In genomic region chr15:75245741-75246140, GRCh38 we compare ENCODE assay signal across 17 cellular contexts. TPM values are rescaled to one million over a fixed set of nuclear protein-coding genes. Genes with fewer than 3 reads are reported as not detected.
"Had no signal": no experiment of that assay in that cellular context is flagged by ENCODE, and none has a peak within 500 bp of the region (broad histone marks: within the 10 kb centered on the region; RNA-seq: fewer than 3 reads in every experiment).

No MANE protein-coding gene starts in this region.

RNA-seq across cellular contexts. Expression of gene GOLGA6C, which starts 12.4 kb away (rescaled TPM):
- total RNA-seq: activated naive CD8-positive, alpha-beta T cell treated with anti-CD3 and anti-CD28 coated beads for 36 hours; activated naive CD8-positive, alpha-beta T cell treated with anti-CD3 and anti-CD28 coated beads, Interleukin-2, amount 10 ng/mL, durations not matched to agents 7 days and 5 days; activated T-cell treated with anti-CD3 and anti-CD28 coated beads, Interleukin-2, amount 50 U/mL, for 4 hours; activated T-helper 1 cell treated with anti-CD3 and anti-CD28 coated beads, Interleukin-12 subunit alpha, Interleukin-12 subunit beta, Interleukin-2, Interleukin-4 antibody, amounts not matched to agents 30 ng/mL and 10 ng/mL and 1 ng/mL, durations not matched to agents 14 hours and 24 hours and 36 hours; activated T-helper 17 cell treated with anti-CD3 and anti-CD28 coated beads, Interleukin-2, amount 50 U/mL, for 72 hours; activated T-helper 2 cell treated with anti-CD3 and anti-CD28 coated beads, Interferon-gamma antibody, Interleukin-2, Interleukin-4, amounts not matched to agents 10 μg/mL and 5 μg/mL and 100 μg/mL, durations not matched to agents 14 hours and 24 hours and 36 hours; aorta; ascending aorta; astrocyte; body of pancreas; cardiac septum; cerebellum; chondrocyte had no signal
- polyA plus RNA-seq: aorta, cardiac muscle cell had no signal

RNA-seq across cellular contexts. Expression of gene GOLGA6D, which starts 36.9 kb away (rescaled TPM):
- total RNA-seq: activated naive CD4-positive, alpha-beta T cell treated with anti-CD3 and anti-CD28 coated beads for 36 hours; activated naive CD8-positive, alpha-beta T cell treated with anti-CD3 and anti-CD28 coated beads for 36 hours; activated naive CD8-positive, alpha-beta T cell treated with anti-CD3 and anti-CD28 coated beads, Interleukin-2, amount 10 ng/mL, durations not matched to agents 7 days and 5 days; activated T-cell treated with anti-CD3 and anti-CD28 coated beads, Interleukin-2, amount 50 U/mL, for 4 hours; activated T-helper 1 cell treated with anti-CD3 and anti-CD28 coated beads, Interleukin-12 subunit alpha, Interleukin-12 subunit beta, Interleukin-2, Interleukin-4 antibody, amounts not matched to agents 30 ng/mL and 10 ng/mL and 1 ng/mL, durations not matched to agents 14 hours and 24 hours and 36 hours; activated T-helper 2 cell treated with anti-CD3 and anti-CD28 coated beads, Interferon-gamma antibody, Interleukin-2, Interleukin-4, amounts not matched to agents 10 μg/mL and 5 μg/mL and 100 μg/mL, durations not matched to agents 14 hours and 24 hours and 36 hours; ascending aorta; astrocyte; body of pancreas; bronchial epithelial cell; cardiac septum; cerebellum; chondrocyte had no signal
- polyA plus RNA-seq: adipose tissue, cardiac muscle cell had no signal
